In the genomic region with DNA sequence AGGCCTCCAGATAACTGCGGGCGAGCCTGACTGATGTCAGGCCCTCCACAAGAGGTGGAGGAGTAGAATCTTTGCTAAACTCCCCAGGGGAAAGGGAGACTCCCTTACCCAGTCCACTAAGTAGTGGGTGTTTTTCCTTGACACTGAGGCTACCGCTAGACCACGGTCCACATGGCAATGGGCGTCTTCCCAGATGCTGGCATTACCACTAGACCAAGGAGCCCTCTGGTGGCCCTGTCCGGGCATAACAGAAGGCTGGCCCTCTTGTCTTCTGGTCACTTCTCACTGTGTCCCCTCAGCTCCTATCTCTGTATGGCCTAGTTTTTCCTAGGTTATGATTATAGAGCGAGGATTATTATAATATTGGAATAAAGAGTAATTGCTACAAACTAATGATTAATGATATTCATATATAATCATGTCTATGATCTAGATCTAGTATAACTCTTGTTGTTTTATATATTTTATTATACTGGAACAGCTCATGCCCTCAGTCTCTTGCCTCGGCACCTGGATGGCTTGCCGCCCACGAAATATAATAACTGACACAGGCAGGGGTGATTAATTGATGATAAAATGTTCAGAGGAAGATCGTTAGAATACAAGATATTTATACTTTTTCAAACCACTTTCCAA, we compare ENCODE assay signal across 8 cellular contexts.
DNase-seq lines count a peak whose midpoint lies in the region; TF ChIP-seq lines count a peak whose summit lies in the region.
"Not testable (repeated sequence)": the region's sequence is repeated elsewhere in the genome, so short reads cannot be mapped to it uniquely, and the experiment has no call there.

No MANE protein-coding gene starts in this region.

- not testable (repeated sequence) for H3K9me3 Mint-ChIP-seq in endothelial cell (ENCODE audit: unreplicated experiment)

- not testable (repeated sequence) for H3K4me1 Mint-ChIP-seq in endothelial cell (ENCODE audit: unreplicated experiment)

- TF ChIP-seq CTCF in BE2C (IDR thresholded peaks at IDR 0.05; ENCODE audit: low read depth, low read length) = peak; percentile 59
- TF ChIP-seq CTCF in GM12873 (IDR thresholded peaks at IDR 0.05; ENCODE audit: insufficient read depth, low read depth, low read length, missing control alignments) = peak; percentile 58
- peak; percentile 18 for TF ChIP-seq CTCF in endothelial cell (IDR thresholded peaks at IDR 0.05; ENCODE audit: unreplicated experiment)
- peak; percentile 19 for TF ChIP-seq CTCF in kidney epithelial cell (IDR thresholded peaks at IDR 0.05; ENCODE audit: insufficient read depth, low read length, poor library complexity, severe bottlenecking)
- peak; percentile 45 for TF ChIP-seq CTCF in retinal pigment epithelial cell (conservative IDR thresholded peaks at IDR 0.05; ENCODE audit: low read depth, low read length)

- not testable (repeated sequence) for H3K36me3 Mint-ChIP-seq in endothelial cell (ENCODE audit: low read depth, unreplicated experiment)

- H3K27me3 Mint-ChIP-seq in endothelial cell (ENCODE audit: unreplicated experiment) = not testable (repeated sequence)

- H3K27me3 ChIP-seq in BE2C; kidney epithelial cell (ENCODE audit: control insufficient read depth, insufficient read depth, low read length): not testable (repeated sequence)

- H3K4me3 Mint-ChIP-seq in endothelial cell (ENCODE audit: unreplicated experiment) = not testable (repeated sequence)

- H3K9me3 ChIP-seq in BE2C = not testable (repeated sequence)

- not testable (repeated sequence) for H3K4me3 ChIP-seq in BE2C (ENCODE audit: low read depth, low read length); kidney epithelial cell (ENCODE audit: low read depth, low read length); retinal pigment epithelial cell (ENCODE audit: low read length)

- H3K27ac Mint-ChIP-seq in endothelial cell (ENCODE audit: unreplicated experiment) = not testable (repeated sequence)

- not testable (repeated sequence) for H3K4me1 ChIP-seq in BE2C

- not testable (repeated sequence) for H3K36me3 ChIP-seq in BE2C; kidney epithelial cell (ENCODE audit: control insufficient read depth, insufficient read depth, low read length)

- DNase-seq in BE2C = peak; percentile 63
- peak; percentile 17 for DNase-seq in MV-4-11 (lab: John Stamatoyannopoulos, UW)
- DNase-seq in OCI-M1 (lab: John Stamatoyannopoulos, UW) = peak; percentile 76
- DNase-seq in activated CD4-positive, alpha-beta T cell treated with anti-CD3 and anti-CD28 coated beads, Interleukin-2, amount 50 U/mL, for 48 hours = peak; percentile 40 to 44
- peak; percentile 46 for DNase-seq in endothelial cell (ENCODE audit: low spot score)
- not testable (repeated sequence) for DNase-seq in kidney epithelial cell (ENCODE audit: low read depth); retinal pigment epithelial cell (ENCODE audit: low read depth)
